ENCODE assay signal across 8 cellular contexts in the genomic region with DNA sequence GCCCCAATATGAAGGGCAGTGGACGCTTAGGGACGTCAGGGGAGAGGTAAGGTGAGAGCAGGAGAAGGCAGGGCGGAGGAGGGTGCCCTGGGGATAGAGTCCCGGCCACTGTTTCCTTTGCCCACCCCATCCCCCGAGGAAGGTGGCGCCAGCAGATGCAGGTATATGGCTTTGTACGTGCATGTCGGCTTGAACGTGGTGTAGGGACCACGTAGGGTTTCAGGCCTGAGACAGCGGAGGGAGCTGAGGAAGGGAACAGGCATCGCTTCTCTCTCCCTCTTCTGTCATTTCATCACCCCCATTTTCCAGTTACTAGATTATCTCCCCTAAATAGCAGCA.
DNase-seq lines count a peak whose midpoint lies in the region; ATAC-seq and TF ChIP-seq lines count a peak whose summit lies in the region.

No MANE protein-coding gene starts in this region.

- peaks cover 0 to 8% (median 0%) of the 10 kb centered on the region in 11 experiments; a peak in 2 of 22 replicates for H3K9me3 ChIP-seq in BLaER1 treated with 17β-estradiol and CSF1 and Interleukin-3, amounts not matched to agents 10 nM and 100 nM (replicated peaks in 1 of 11)

- peak overlapping the region; percentile 88 for H3K4me3 Mint-ChIP-seq in central memory CD8-positive, alpha-beta T cell
- peak overlapping the region; percentile 75 for H3K4me3 Mint-ChIP-seq in nephron progenitor cell

- peaks cover 0 to 15% (median 0%) of the 10 kb centered on the region in 11 experiments; a peak in 4 of 22 replicates for H4K20me1 ChIP-seq in BLaER1 treated with 17β-estradiol and CSF1 and Interleukin-3, amounts not matched to agents 10 nM and 100 nM

- H3K4me2 ChIP-seq in BLaER1 treated with 17β-estradiol and CSF1 and Interleukin-3, amounts not matched to agents 10 nM and 100 nM, result peak overlapping the region; percentile 78 to 95 (median 86)

- H3K36me3 Mint-ChIP-seq in central memory CD8-positive, alpha-beta T cell (ENCODE audit: insufficient read depth), result peaks cover 9% of the 10 kb centered on the region
- H3K36me3 Mint-ChIP-seq in nephron progenitor cell (ENCODE audit: low read depth), result no peaks in the 10 kb centered on the region

- H3K27ac Mint-ChIP-seq in central memory CD8-positive, alpha-beta T cell (ENCODE audit: low read depth), result peak overlapping the region; percentile 92
- no peak overlapping the region for H3K27ac Mint-ChIP-seq in nephron progenitor cell

- no peaks in the 10 kb centered on the region for H3K9me3 Mint-ChIP-seq in central memory CD8-positive, alpha-beta T cell
- peaks cover 52% of the 10 kb centered on the region for H3K9me3 Mint-ChIP-seq in nephron progenitor cell

- peaks cover 20% of the 10 kb centered on the region for H3K4me1 Mint-ChIP-seq in central memory CD8-positive, alpha-beta T cell
- H3K4me1 Mint-ChIP-seq in nephron progenitor cell, result peaks cover 10% of the 10 kb centered on the region

- H3K27me3 Mint-ChIP-seq in central memory CD8-positive, alpha-beta T cell, result no peaks in the 10 kb centered on the region
- peaks cover 6% of the 10 kb centered on the region for H3K27me3 Mint-ChIP-seq in nephron progenitor cell (ENCODE audit: low read depth, poor library complexity)

- H3K4me3 ChIP-seq in BLaER1 treated with 17β-estradiol and CSF1 and Interleukin-3, amounts not matched to agents 10 nM and 100 nM, result peak overlapping the region; percentile 39 to 65 (median 52)

- TF ChIP-seq CTCF in nephron progenitor cell (IDR thresholded peaks at IDR 0.05), result no peak

- no peak for DNase-seq in central memory CD8-positive, alpha-beta T cell (ENCODE audit: low spot score in 2 of 2)
- DNase-seq in nephron progenitor cell (no peak), NCI-H510A treated with DMSO at 0.1 percent for 48 hours (lab: John Stamatoyannopoulos, UW) (no peak), NCI-H510A (lab: John Stamatoyannopoulos, UW) (no peak), HuH-7 (ENCODE audit: low spot score) (no peak)

- ATAC-seq in GM19455 (IDR thresholded peaks at IDR 0.05; ENCODE audit: unreplicated experiment) (peak; percentile 39), HG03521 (IDR thresholded peaks at IDR 0.05; ENCODE audit: unreplicated experiment) (peak; percentile 28)
- ATAC-seq in central memory CD8-positive, alpha-beta T cell (replicated peaks; ENCODE audit: extremely low read depth, poor library complexity, severe bottlenecking), result peak; percentile 39

- peak overlapping the region; percentile 55 to 80 (median 66) for H3K27ac ChIP-seq in BLaER1 treated with 17β-estradiol and CSF1 and Interleukin-3, amounts not matched to agents 10 nM and 100 nM

- H3K9ac ChIP-seq in BLaER1 treated with 17β-estradiol and CSF1 and Interleukin-3, amounts not matched to agents 10 nM and 100 nM, result peak overlapping the region; percentile 51 to 77 (median 65)

- no peaks in the 10 kb centered on the region for H3K36me3 ChIP-seq in BLaER1 treated with 17β-estradiol and CSF1 and Interleukin-3, amounts not matched to agents 10 nM and 100 nM

- peaks cover 19 to 50% (median 47%) of the 10 kb centered on the region in 10 experiments for H3K4me1 ChIP-seq in BLaER1 treated with 17β-estradiol and CSF1 and Interleukin-3, amounts not matched to agents 10 nM and 100 nM

- H3K27me3 ChIP-seq in BLaER1 treated with 17β-estradiol and CSF1 and Interleukin-3, amounts not matched to agents 10 nM and 100 nM, result peaks cover 63 to 93% (median 88%) of the 10 kb centered on the region in 11 experiments
